Comparison of ENCODE assay signal across 2 cellular contexts in the genomic region with DNA sequence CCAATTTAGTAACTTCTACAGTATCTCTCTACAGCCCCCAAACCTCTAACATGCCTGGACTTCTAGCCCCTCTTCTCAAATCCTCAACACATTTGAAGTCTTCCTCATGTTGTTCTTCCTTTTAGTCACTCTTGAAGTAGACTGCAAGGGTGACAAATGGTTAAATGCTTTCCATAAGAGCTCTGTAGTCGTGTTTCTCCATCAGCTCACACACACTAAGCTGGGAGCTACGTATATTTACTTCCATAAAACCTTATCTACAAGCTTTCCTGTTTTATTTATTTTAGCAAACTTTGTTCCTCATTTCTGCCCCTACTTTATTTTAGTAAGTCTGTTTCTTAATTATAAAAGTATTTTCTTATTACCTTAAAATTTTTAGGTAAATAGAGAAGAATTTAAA. TPM values are rescaled to one million over a fixed set of nuclear protein-coding genes. Genes with fewer than 3 reads are reported as not detected.
"Had no signal": no experiment of that assay in that cellular context is flagged by ENCODE, and none has a peak within 500 bp of the region (broad histone marks: within the 10 kb centered on the region; RNA-seq: fewer than 3 reads in every experiment).

No MANE protein-coding gene starts in this region.

RNA-seq across cellular contexts. Expression of gene NUDT4B, which starts 19.0 kb away (rescaled TPM):
- total RNA-seq: mesothelial cell of epicardium, vagina had no signal
